In genomic region chr11:22522225-22522624, GRCh38 we compare ENCODE assay signal across 34 cellular contexts.
DNase-seq lines count a peak whose midpoint lies in the region; ATAC-seq, FAIRE-seq and TF ChIP-seq lines count a peak whose summit lies in the region.
"Had no signal": no experiment of that assay in that cellular context is flagged by ENCODE, and none has a peak within 500 bp of the region (broad histone marks: within the 10 kb centered on the region; RNA-seq: fewer than 3 reads in every experiment).

No MANE protein-coding gene starts in this region.

- H3K4me2 ChIP-seq in HepG2 (ENCODE audit: low read depth, low read length) (no peak overlapping the region), A549 (no peak overlapping the region), IMR-90 (ENCODE audit: low read depth, low read length) (no peak overlapping the region), K562 (ENCODE audit: insufficient read depth, low read length) (no peak overlapping the region)
- H3K4me2 ChIP-seq: BLaER1; BLaER1 treated with 17β-estradiol and CSF1 and Interleukin-3, amounts not matched to agents 10 nM and 100 nM had no signal

- intact Hi-C loops in HepG2 (cut with micrococcal nuclease; ENCODE audit: unreplicated experiment): no loop called here
- intact Hi-C loops in right lobe of liver (cut with DNase I): no loop called here
- intact Hi-C loops in IMR-90 (cut with micrococcal nuclease): no loop called here
- intact Hi-C loops in K562 (cut with micrococcal nuclease): no loop called here

- H2AK5ac ChIP-seq in IMR-90 (ENCODE audit: low read depth, low read length): no peak overlapping the region

- H3K9ac ChIP-seq in HepG2 (ENCODE audit: insufficient read depth, low read depth, low read length) (no peak overlapping the region), IMR-90 (ENCODE audit: low read depth, low read length) (no peak overlapping the region), K562 (ENCODE audit: insufficient read depth in 1 of 2, low read depth in 2 of 2, low read length in 2 of 2) (no peak overlapping the region)
- H3K9ac ChIP-seq: BLaER1; BLaER1 treated with 17β-estradiol and CSF1 and Interleukin-3, amounts not matched to agents 10 nM and 100 nM had no signal

- no peak for TF ChIP-seq POLR2A in HepG2 (IDR thresholded peaks at IDR 0.05; ENCODE audit: insufficient read depth in 1 of 2, low read depth in 2 of 2, low read length in 2 of 2)
- TF ChIP-seq POLR2A in right lobe of liver (IDR thresholded peaks at IDR 0.05): no peak
- TF ChIP-seq POLR2A in A549 (IDR thresholded peaks at IDR 0.05; ENCODE audit: low read length): no peak
- TF ChIP-seq POLR2A in IMR-90 (IDR thresholded peaks at IDR 0.05; ENCODE audit: low read depth, low read length): no peak
- TF ChIP-seq POLR2A in K562 (conservative IDR thresholded peaks at IDR 0.05): no peak

- POLR2A ChIA-PET in HepG2 (lab: Yijun Ruan, JAX) (no interaction called here), A549 (lab: Yijun Ruan, JAX) (no interaction called here), IMR-90 (lab: Charles Lee; ENCODE audit: unreplicated experiment) (no interaction called here), K562 (lab: Yijun Ruan, JAX) (no interaction called here)

- no peak for TF ChIP-seq RAD21 in HepG2 (CRISPR knock-in tag; IDR thresholded peaks at IDR 0.05)
- TF ChIP-seq RAD21 in A549 (conservative IDR thresholded peaks at IDR 0.05 in 1 of 2, IDR thresholded peaks at IDR 0.05 in 1 of 2): no peak
- no peak for TF ChIP-seq RAD21 in IMR-90 (IDR thresholded peaks at IDR 0.05; ENCODE audit: low read length)
- no peak for TF ChIP-seq RAD21 in K562 (CRISPR knock-in tag; conservative IDR thresholded peaks at IDR 0.05 in 1 of 2, IDR thresholded peaks at IDR 0.05 in 1 of 2)

- no peak overlapping the region for H3K23ac ChIP-seq in IMR-90 (ENCODE audit: low read depth, low read length)

- no peak for DNase-seq in HepG2 (ENCODE audit: low spot score)
- no peak for DNase-seq in right lobe of liver
- no peak for DNase-seq in A549 (ENCODE audit: low read depth in 1 of 2, low spot score in 1 of 2)
- DNase-seq in IMR-90: no peak
- DNase-seq in K562 (ENCODE audit: extremely low read depth in 1 of 4, low spot score in 3 of 4): no peak
- no peak for DNase-seq in DMS153 treated with DMSO at 0.1 percent for 48 hours (lab: John Stamatoyannopoulos, UW; ENCODE audit: unreplicated experiment)
- DNase-seq: 8988T; ACHN; AML-193; BE2C; C1 segment of cervical spinal cord; Caco-2; Calu3; CD4-positive, alpha-beta memory T cell; CD4-positive, alpha-beta T cell; CD4-positive, CD25-positive, alpha-beta regulatory T cell; CD8-positive, alpha-beta memory T cell; CD8-positive, alpha-beta T cell; COR-L47; DMS 273 treated with DMSO at 0.1 percent for 48 hours; DMS153; DMS53; DMS79; DMS79 treated with DMSO at 0.1 percent for 48 hours; DND-41; EL had no signal

- dilution Hi-C loops in IMR-90 (cut with HindIII; ENCODE audit: low sequenced_read_pairs, unreplicated experiment): no loop called here

- in situ Hi-C loops in HepG2 (cut with HindIII; ENCODE audit: extremely low pct_ligation_motif_present, low pct_unique_long_range_greater_than_20kb) (no loop called here), IMR-90 (cut with MboI; ENCODE audit: low sequenced_read_pairs) (no loop called here), K562 (cut with MboI) (no loop called here)

- no peak overlapping the region for H4K5ac ChIP-seq in IMR-90 (ENCODE audit: low read depth, low read length)

- no peak overlapping the region for H3K18ac ChIP-seq in IMR-90 (ENCODE audit: low read depth, low read length)

- ATAC-seq in HepG2 (no peak), right lobe of liver (no peak), A549 (no peak), IMR-90 (ENCODE audit: low read depth) (no peak), K562 (no peak), HG02981 (IDR thresholded peaks at IDR 0.05; ENCODE audit: unreplicated experiment) (no peak), GM21619 (IDR thresholded peaks at IDR 0.05; ENCODE audit: unreplicated experiment) (no peak)
- ATAC-seq: CD8-positive, alpha-beta T cell had no signal

- H3K79me1 ChIP-seq in IMR-90 (ENCODE audit: low read depth in 1 of 2, low read length in 2 of 2): no peaks in the 10 kb centered on the region

- TF ChIP-seq CTCF in HepG2 (CRISPR knock-in tag; IDR thresholded peaks at IDR 0.05) (no peak), right lobe of liver (IDR thresholded peaks at IDR 0.05) (no peak), A549 (IDR thresholded peaks at IDR 0.05) (no peak), IMR-90 (conservative IDR thresholded peaks at IDR 0.05; ENCODE audit: low read depth, low read length) (no peak), K562 (IDR thresholded peaks at IDR 0.05 in 2 of 3, conservative IDR thresholded peaks at IDR 0.05 in 1 of 3; ENCODE audit: insufficient read depth in 2 of 3, low read depth in 1 of 3, low read length in 3 of 3) (no peak)

- H4K91ac ChIP-seq in IMR-90 (ENCODE audit: insufficient read depth, low read depth, low read length): no peak overlapping the region

- no peak overlapping the region for H4K8ac ChIP-seq in IMR-90 (ENCODE audit: low read depth in 2 of 2, low read length in 2 of 2)

- TF ChIP-seq EP300 in HepG2 (IDR thresholded peaks at IDR 0.05; ENCODE audit: low read depth in 2 of 2, low read length in 2 of 2): no peak
- no peak for TF ChIP-seq EP300 in HepG2 (CRISPR knock-in tag; IDR thresholded peaks at IDR 0.05; ENCODE audit: borderline replicate concordance)
- TF ChIP-seq EP300 in A549 (IDR thresholded peaks at IDR 0.05): no peak
- TF ChIP-seq EP300 in K562 (IDR thresholded peaks at IDR 0.05; ENCODE audit: low read length): no peak

- H3K27me3 ChIP-seq in HepG2 (ENCODE audit: control insufficient read depth in 1 of 2, insufficient read depth in 2 of 2, low read length in 2 of 2) (no peaks in the 10 kb centered on the region), right lobe of liver (no peaks in the 10 kb centered on the region), IMR-90 (ENCODE audit: control insufficient read depth, insufficient read depth, low read length) (no peaks in the 10 kb centered on the region), K562 (ENCODE audit: control insufficient read depth in 2 of 2, insufficient read depth in 2 of 2, low read length in 2 of 2) (no peaks in the 10 kb centered on the region)
- H3K27me3 ChIP-seq: BE2C; BLaER1; BLaER1 treated with 17β-estradiol and CSF1 and Interleukin-3, amounts not matched to agents 10 nM and 100 nM had no signal

- H3K14ac ChIP-seq in IMR-90 (replicated peaks; ENCODE audit: low read depth, low read length): no peak overlapping the region

- FAIRE-seq in HepG2 (lab: Jason Lieb, UNC) (no peak), A549 (lab: Jason Lieb, UNC) (no peak), K562 (lab: Jason Lieb, UNC) (no peak)
- FAIRE-seq: A204.1, D721Med had no signal

- H2AFZ ChIP-seq in HepG2 (ENCODE audit: low read length): no peak overlapping the region
- H2AFZ ChIP-seq in IMR-90 (replicated peaks; ENCODE audit: low read length, poor library complexity): no peak overlapping the region
- no peak overlapping the region for H2AFZ ChIP-seq in K562 (ENCODE audit: low read depth, low read length)

- H3K9me1 ChIP-seq in IMR-90 (ENCODE audit: insufficient read depth, low read length): no peaks in the 10 kb centered on the region
- no peaks in the 10 kb centered on the region for H3K9me1 ChIP-seq in K562 (ENCODE audit: control insufficient read depth, insufficient read depth, low read length)

- no peak overlapping the region for H2AK9ac ChIP-seq in IMR-90 (replicated peaks; ENCODE audit: low read depth, low read length, poor library complexity)

- CTCF ChIA-PET in HepG2 (lab: Yijun Ruan, JAX; ENCODE audit: low intra/inter-chr PET ratio, low total read pairs) (no interaction called here), A549 (lab: Yijun Ruan, JAX) (no interaction called here), IMR-90 (lab: Yijun Ruan, JAX) (interaction anchor here (0.6 kb wide), 1 partner anchor 90 kb away, joined by 3 read pairs; no protein-coding TSS in a partner anchor), K562 (lab: Yijun Ruan, JAX; ENCODE audit: low intra/inter-chr PET ratio) (no interaction called here)

- no peaks in the 10 kb centered on the region for H3K4me1 ChIP-seq in HepG2 (ENCODE audit: insufficient read depth, low read length)
- no peaks in the 10 kb centered on the region for H3K4me1 ChIP-seq in right lobe of liver
- H3K4me1 ChIP-seq in A549: no peaks in the 10 kb centered on the region
- no peaks in the 10 kb centered on the region for H3K4me1 ChIP-seq in IMR-90 (ENCODE audit: control insufficient read depth, insufficient read depth, low read length)
- no peaks in the 10 kb centered on the region for H3K4me1 ChIP-seq in K562 (replicated peaks in 1 of 2; ENCODE audit: control insufficient read depth in 2 of 2, insufficient read depth in 2 of 2, low read length in 2 of 2)
- H3K4me1 ChIP-seq: BE2C, BLaER1 had no signal

- H2BK120ac ChIP-seq in IMR-90 (ENCODE audit: low read depth, low read length): no peak overlapping the region

- H3K4ac ChIP-seq in IMR-90 (ENCODE audit: low read depth, low read length): no peak overlapping the region

- no peak overlapping the region for H2BK20ac ChIP-seq in IMR-90 (ENCODE audit: low read depth, low read length)

- no peaks in the 10 kb centered on the region for H4K20me1 ChIP-seq in HepG2 (ENCODE audit: insufficient read depth, low read length)
- no peaks in the 10 kb centered on the region for H4K20me1 ChIP-seq in IMR-90 (ENCODE audit: insufficient read depth, low read length)
- no peaks in the 10 kb centered on the region for H4K20me1 ChIP-seq in K562 (replicated peaks; ENCODE audit: control insufficient read depth, insufficient read depth, low read length)
- H4K20me1 ChIP-seq: BLaER1; BLaER1 treated with 17β-estradiol and CSF1 and Interleukin-3, amounts not matched to agents 10 nM and 100 nM had no signal

- H3K36me3 ChIP-seq in HepG2 (replicated peaks in 1 of 2; ENCODE audit: control insufficient read depth in 1 of 2, insufficient read depth in 2 of 2, low read length in 2 of 2): no peaks in the 10 kb centered on the region
- no peaks in the 10 kb centered on the region for H3K36me3 ChIP-seq in right lobe of liver
- H3K36me3 ChIP-seq in IMR-90 (ENCODE audit: control insufficient read depth, insufficient read depth, low read length): no peaks in the 10 kb centered on the region
- no peaks in the 10 kb centered on the region for H3K36me3 ChIP-seq in K562 (ENCODE audit: control insufficient read depth, insufficient read depth, low read length)
- H3K36me3 ChIP-seq: BE2C; BLaER1; BLaER1 treated with 17β-estradiol and CSF1 and Interleukin-3, amounts not matched to agents 10 nM and 100 nM had no signal

- no TSS peak for BruUV-seq in HepG2 (replicated peaks; lab: Mats Ljungman, UMichigan)
- BruUV-seq in IMR-90 (replicated peaks; lab: Mats Ljungman, UMichigan): no TSS peak
- BruUV-seq in K562 (replicated peaks; lab: Mats Ljungman, UMichigan): no TSS peak

- 1% methylated on average over 2 of the region's 2 CpGs for WGBS in HepG2 (ENCODE audit: low lambda C conversion rate)
- 64% methylated on average over 2 of the region's 2 CpGs for WGBS in right lobe of liver (ENCODE audit: insufficient coverage, low coverage, low lambda C conversion rate, missing lambda C conversion rate)
- 5% methylated on average over 2 of the region's 2 CpGs for WGBS in A549 (ENCODE audit: missing lambda C conversion rate)
- WGBS in IMR-90 (ENCODE audit: extremely low coverage in 2 of 2, insufficient read length in 1 of 2), 2 experiments: no CpG with 5 or more reads among the region's 2 CpGs
- 3% methylated on average over 2 of the region's 2 CpGs for WGBS in K562 (ENCODE audit: insufficient coverage, low coverage, missing lambda C conversion rate)

- no peak overlapping the region for H3K56ac ChIP-seq in IMR-90 (ENCODE audit: extremely low read depth, insufficient read depth, low read length)

- no peak overlapping the region for H2BK5ac ChIP-seq in IMR-90 (ENCODE audit: low read depth, low read length, poor library complexity, severe bottlenecking)

- H3K9me3 ChIP-seq in HepG2 (ENCODE audit: low read length): no peaks in the 10 kb centered on the region
- no peaks in the 10 kb centered on the region for H3K9me3 ChIP-seq in right lobe of liver
- H3K9me3 ChIP-seq in A549: no peaks in the 10 kb centered on the region
- H3K9me3 ChIP-seq in IMR-90 (ENCODE audit: control insufficient read depth, insufficient read depth, low read length): no peaks in the 10 kb centered on the region
- no peaks in the 10 kb centered on the region for H3K9me3 ChIP-seq in K562 (replicated peaks; ENCODE audit: control insufficient read depth, insufficient read depth, low read depth, low read length)
- H3K9me3 ChIP-seq: BE2C; BLaER1; BLaER1 treated with 17β-estradiol and CSF1 and Interleukin-3, amounts not matched to agents 10 nM and 100 nM; Caco-2 had no signal

- no peaks in the 10 kb centered on the region for H3K79me2 ChIP-seq in HepG2 (ENCODE audit: insufficient read depth, low read length)
- no peaks in the 10 kb centered on the region for H3K79me2 ChIP-seq in K562 (ENCODE audit: control insufficient read depth, insufficient read depth, low read length)

- H3K4me3 ChIP-seq in HepG2 (replicated peaks in 1 of 3; ENCODE audit: insufficient read depth in 1 of 3, low read depth in 2 of 3, low read length in 3 of 3): no peak overlapping the region
- H3K4me3 ChIP-seq in right lobe of liver: no peak overlapping the region
- no peak overlapping the region for H3K4me3 ChIP-seq in A549
- no peak overlapping the region for H3K4me3 ChIP-seq in IMR-90 (ENCODE audit: insufficient read depth, low read depth, low read length)
- H3K4me3 ChIP-seq in K562: no peak overlapping the region
- H3K4me3 ChIP-seq: BLaER1; BLaER1 treated with 17β-estradiol and CSF1 and Interleukin-3, amounts not matched to agents 10 nM and 100 nM had no signal

- H2BK15ac ChIP-seq in IMR-90 (ENCODE audit: low read depth, low read length): no peak overlapping the region

- no peak overlapping the region for H3K27ac ChIP-seq in HepG2 (ENCODE audit: extremely low read length, insufficient read depth, low read length)
- no peak overlapping the region for H3K27ac ChIP-seq in right lobe of liver
- H3K27ac ChIP-seq in A549: no peak overlapping the region
- H3K27ac ChIP-seq in IMR-90 (ENCODE audit: insufficient read depth, low read length): no peak overlapping the region
- H3K27ac ChIP-seq in K562 (ENCODE audit: extremely low read depth, low read depth, low read length): no peak overlapping the region
- H3K27ac ChIP-seq: 22Rv1, BLaER1, C4-2B had no signal

Comparison
In these comparisons a context has a peak if more than half of its experiments do, and no peak if none do; other contexts are left out.
1. Of the 241 proteins assayed by ChIP-seq in both HepG2 and K562: peak only in HepG2: MAFF and MAFK; only in K562: none; in both: none; in neither: 239.